ENCODE assay signal across 8 cellular contexts in the genomic region with DNA sequence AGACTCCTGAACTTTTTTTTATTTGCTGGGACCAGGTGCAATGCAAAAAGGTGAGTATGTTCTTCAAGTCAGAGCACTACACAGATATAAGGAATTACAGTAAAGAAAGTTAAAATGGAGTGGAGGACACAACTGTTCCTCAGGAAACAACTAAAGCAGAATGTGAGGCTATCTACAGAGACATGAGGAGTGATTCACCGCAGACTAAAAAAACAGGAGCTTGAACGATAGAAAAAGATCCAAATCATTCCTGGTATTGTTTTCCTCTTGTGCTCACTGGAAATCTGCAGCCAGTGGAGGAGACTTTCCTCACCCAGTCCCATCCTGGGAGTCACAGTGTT.
DNase-seq lines count a peak whose midpoint lies in the region; ATAC-seq, FAIRE-seq and TF ChIP-seq lines count a peak whose summit lies in the region.

No MANE protein-coding gene starts in this region.

- H3K4me2 ChIP-seq in GM23338, result no peak overlapping the region; the same call in 1 of the 2 replicates

- CTCF ChIA-PET in CD8-positive, alpha-beta memory T cell (lab: Charles Lee), result interaction anchor here (1.2 to 1.9 kb wide), 3 partner anchors 49 to 106 kb away, joined by 3 to 6 read pairs (median 5); a partner anchor contains a TSS
- CTCF ChIA-PET in GM10248 (lab: Yijun Ruan, JAX), result interaction anchor here (1.0 to 4.3 kb wide), 5 partner anchors 8 to 422 kb away, joined by 3 to 27 read pairs (median 6); no protein-coding TSS in a partner anchor

- H3K4me1 Mint-ChIP-seq in CD8-positive, alpha-beta memory T cell, result peaks cover 46 to 52% (median 47%) of the 10 kb centered on the region in 3 donors
- H3K4me1 Mint-ChIP-seq in GM23338, result peaks cover 18% of the 10 kb centered on the region

- H3K9me3 Mint-ChIP-seq in CD8-positive, alpha-beta memory T cell, result no peaks in the 10 kb centered on the region
- H3K9me3 Mint-ChIP-seq in GM23338, result no peaks in the 10 kb centered on the region

- no peak overlapping the region for H3K27ac ChIP-seq in CD8-positive, alpha-beta memory T cell (ENCODE audit: low read depth, low read length)
- no peak overlapping the region for H3K27ac ChIP-seq in rectal smooth muscle tissue (ENCODE audit: low read depth, low read length)
- no peak overlapping the region for H3K27ac ChIP-seq in pancreas
- H3K27ac ChIP-seq in GM23338 (ENCODE audit: low read depth), result no peak overlapping the region

- H4K20me1 ChIP-seq in GM23338 (replicated peaks; ENCODE audit: insufficient read depth), result 0 out of 2 replicates have a peak, but pooled peaks cover 6% of the 10 kb centered on the region

- TF ChIP-seq CTCF in epithelial cell of esophagus (IDR thresholded peaks at IDR 0.05; ENCODE audit: insufficient read depth, low read depth, low read length, missing control alignments), result no peak
- no peak for TF ChIP-seq CTCF in GM10248 (IDR thresholded peaks at IDR 0.05; ENCODE audit: control extremely low read depth, extremely low read depth, low read depth, missing control alignments)
- no peak for TF ChIP-seq CTCF in pancreas (IDR thresholded peaks at IDR 0.05)
- TF ChIP-seq CTCF in GM23338 (conservative IDR thresholded peaks at IDR 0.05; ENCODE audit: low read depth in 2 of 2), result no peak

- no peaks in the 10 kb centered on the region for H3K27me3 ChIP-seq in CD8-positive, alpha-beta memory T cell (ENCODE audit: insufficient read depth, low read length, poor library complexity, severe bottlenecking)
- H3K27me3 ChIP-seq in rectal smooth muscle tissue (ENCODE audit: control insufficient read depth, insufficient read depth, low read length) (no peaks in the 10 kb centered on the region), pancreas (no peaks in the 10 kb centered on the region), GM23338 (ENCODE audit: insufficient read depth) (no peaks in the 10 kb centered on the region)

- no peak for FAIRE-seq in pancreas (lab: Jason Lieb, UNC)

- H2AFZ ChIP-seq in GM23338, result no peak overlapping the region

- POLR2A ChIA-PET in CD8-positive, alpha-beta memory T cell (lab: Charles Lee), result interaction anchor here (2.0 kb wide), 1 partner anchor 106 kb away, joined by 5 read pairs; a partner anchor contains a TSS
- POLR2A ChIA-PET in GM10248 (lab: Yijun Ruan, JAX), result no interaction called here

- no peaks in the 10 kb centered on the region for H3K9me3 ChIP-seq in CD8-positive, alpha-beta memory T cell (ENCODE audit: low read length)
- H3K9me3 ChIP-seq in pancreas, result no peaks in the 10 kb centered on the region

- ATAC-seq in pancreas (no peak), GM23338 (no peak)

- peak overlapping the region in 6 of 8 donors; percentile 17 to 52 (median 36) for H3K27ac Mint-ChIP-seq in CD8-positive, alpha-beta memory T cell
- no peak overlapping the region; the same call in 1 of the 2 replicates for H3K27ac Mint-ChIP-seq in GM23338

- WGBS in pancreas, 2 donors, result 61 to 76% methylated on average over 2 of the region's 2 CpGs

- peak overlapping the region in 6 of 7 donors; percentile 39 to 69 (median 58) for H3K4me3 Mint-ChIP-seq in CD8-positive, alpha-beta memory T cell
- no peak overlapping the region for H3K4me3 Mint-ChIP-seq in GM23338

- H3K4me1 ChIP-seq in CD8-positive, alpha-beta memory T cell (ENCODE audit: insufficient read depth, low read length), result peaks cover 50% of the 10 kb centered on the region
- H3K4me1 ChIP-seq in rectal smooth muscle tissue (ENCODE audit: control insufficient read depth, insufficient read depth, low read length) (no peaks in the 10 kb centered on the region), pancreas (peaks cover 0 to 10% (median 0%) of the 10 kb centered on the region in 3 donors), GM23338 (ENCODE audit: insufficient read depth) (peaks cover 8% of the 10 kb centered on the region; the same call in 1 of the 2 replicates)

- DNase-seq in CD8-positive, alpha-beta memory T cell, result no peak
- DNase-seq in RPMI7951 (ENCODE audit: low read depth) (peak; percentile 46), epithelial cell of esophagus (ENCODE audit: low read depth) (peak; percentile 51), GM10248 (ENCODE audit: extremely low spot score) (no peak), SIG-M5 treated with dmso at 0.1 percent for 504 hours (lab: John Stamatoyannopoulos, UW; ENCODE audit: unreplicated experiment) (no peak), pancreas (no peak), GM23338 (ENCODE audit: low spot score) (no peak)

- peaks cover 9% of the 10 kb centered on the region for H3K79me2 ChIP-seq in GM23338 (replicated peaks; ENCODE audit: insufficient read depth)

- no peaks in the 10 kb centered on the region; the same call in 1 of the 2 replicates for H3K9me2 ChIP-seq in GM23338 (ENCODE audit: insufficient read depth)

- no peak overlapping the region for H3K9ac ChIP-seq in rectal smooth muscle tissue (ENCODE audit: low read length)

- no peaks in the 10 kb centered on the region for H3F3A ChIP-seq in GM23338 (replicated peaks; ENCODE audit: low read depth)

- H3K36me3 ChIP-seq in CD8-positive, alpha-beta memory T cell (ENCODE audit: insufficient read depth, low read length), result no peaks in the 10 kb centered on the region
- H3K36me3 ChIP-seq in rectal smooth muscle tissue (ENCODE audit: control insufficient read depth, insufficient read depth, low read length) (no peaks in the 10 kb centered on the region), pancreas (no peaks in the 10 kb centered on the region), GM23338 (ENCODE audit: insufficient read depth) (no peaks in the 10 kb centered on the region)

- intact Hi-C loops in pancreas (cut with DNase I), result no loop called here

- peak overlapping the region; percentile 46 for H3K4me3 ChIP-seq in CD8-positive, alpha-beta memory T cell (ENCODE audit: low read length)
- H3K4me3 ChIP-seq in epithelial cell of esophagus (ENCODE audit: low read length), result no peak overlapping the region
- H3K4me3 ChIP-seq in rectal smooth muscle tissue (ENCODE audit: low read length), result peak overlapping the region; percentile 25
- no peak overlapping the region for H3K4me3 ChIP-seq in pancreas
- H3K4me3 ChIP-seq in GM23338, result no peak overlapping the region

- H3K27me3 Mint-ChIP-seq in CD8-positive, alpha-beta memory T cell, result peaks cover 4 to 23% of the 10 kb centered on the region in 2 donors
- H3K27me3 Mint-ChIP-seq in GM23338 (ENCODE audit: insufficient read depth, low read depth, poor library complexity), result peaks cover 4% of the 10 kb centered on the region

- no peaks in the 10 kb centered on the region for H3K36me3 Mint-ChIP-seq in CD8-positive, alpha-beta memory T cell
- no peaks in the 10 kb centered on the region for H3K36me3 Mint-ChIP-seq in GM23338 (ENCODE audit: low read depth)

TF ChIP-seq in GM23338, 12 proteins besides CTCF, POLR2A, EP300 and RAD21 (continues in another document):
- TF ChIP-seq, protein P1, sequence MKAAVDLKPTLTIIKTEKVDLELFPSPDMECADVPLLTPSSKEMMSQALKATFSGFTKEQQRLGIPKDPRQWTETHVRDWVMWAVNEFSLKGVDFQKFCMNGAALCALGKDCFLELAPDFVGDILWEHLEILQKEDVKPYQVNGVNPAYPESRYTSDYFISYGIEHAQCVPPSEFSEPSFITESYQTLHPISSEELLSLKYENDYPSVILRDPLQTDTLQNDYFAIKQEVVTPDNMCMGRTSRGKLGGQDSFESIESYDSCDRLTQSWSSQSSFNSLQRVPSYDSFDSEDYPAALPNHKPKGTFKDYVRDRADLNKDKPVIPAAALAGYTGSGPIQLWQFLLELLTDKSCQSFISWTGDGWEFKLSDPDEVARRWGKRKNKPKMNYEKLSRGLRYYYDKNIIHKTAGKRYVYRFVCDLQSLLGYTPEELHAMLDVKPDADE (IDR thresholded peaks at IDR 0.05), result no peak

Comparison
In these comparisons a context has a peak if more than half of its experiments do, and no peak if none do; other contexts are left out.
1. DNase-seq: peak in RPMI7951 (single experiment) and epithelial cell of esophagus (single experiment); none in CD8-positive, alpha-beta memory T cell (0 of 5), GM10248 (single experiment), SIG-M5 treated with dmso at 0.1 percent for 504 hours (single experiment), pancreas (0 of 6) and GM23338 (single experiment).
2. H3K4me3 ChIP-seq: peak in CD8-positive, alpha-beta memory T cell (single experiment) and rectal smooth muscle tissue (single experiment); none in epithelial cell of esophagus (single experiment), pancreas (0 of 4) and GM23338 (single experiment).